Comparison of ENCODE assay signal across 8 cellular contexts in genomic region chr5:67206381-67207328, GRCh38. TPM values are rescaled to one million over a fixed set of nuclear protein-coding genes. Genes with fewer than 3 reads are reported as not detected.
DNase-seq lines count a peak whose midpoint lies in the region; ATAC-seq and TF ChIP-seq lines count a peak whose summit lies in the region.

No MANE protein-coding gene starts in this region.

- H3K36me3 Mint-ChIP-seq in T-cell = no peaks in the 10 kb centered on the region
- H3K36me3 Mint-ChIP-seq in osteocyte (ENCODE audit: unreplicated experiment) = no peaks in the 10 kb centered on the region
- H3K36me3 Mint-ChIP-seq in nephron progenitor cell (ENCODE audit: low read depth) = no peaks in the 10 kb centered on the region

- DNase-seq in T-cell (peak; percentile 42 to 92 (median 81)), osteocyte (ENCODE audit: extremely low spot score, unreplicated experiment) (peak; percentile 38), amygdala (lab: John Stamatoyannopoulos, UW) (no peak), nephron progenitor cell (no peak), NCI-H1105 (lab: John Stamatoyannopoulos, UW) (no peak)
- DNase-seq in activated naive CD8-positive, alpha-beta T cell treated with anti-CD3 and anti-CD28 coated beads, Interleukin-2, amount 50 U/mL, for 16 hours (ENCODE audit: low read depth, low spot score) = peak; percentile 66

- H3K4me3 Mint-ChIP-seq in T-cell (peak overlapping the region; percentile 9 to 55 (median 28)), osteocyte (ENCODE audit: unreplicated experiment) (no peak overlapping the region), nephron progenitor cell (no peak overlapping the region)

- CTCF ChIA-PET in T-cell (lab: Charles Lee) = interaction anchor here (0.5 to 7.5 kb wide), 28 partner anchors 8 to 1804 kb away, joined by 3 to 119 read pairs (median 4); no protein-coding TSS in a partner anchor

- POLR2A ChIA-PET in T-cell (lab: Charles Lee) = interaction anchor here (0.5 to 1.5 kb wide), 7 partner anchors 36 to 899 kb away, joined by 3 to 7 read pairs (median 5); no protein-coding TSS in a partner anchor

- peak overlapping the region; percentile 93 to 96 for H3K27ac Mint-ChIP-seq in T-cell
- H3K27ac Mint-ChIP-seq in osteocyte (ENCODE audit: unreplicated experiment) = no peak overlapping the region
- no peak overlapping the region for H3K27ac Mint-ChIP-seq in nephron progenitor cell

- H3K27me3 Mint-ChIP-seq in T-cell (no peaks in the 10 kb centered on the region), osteocyte (ENCODE audit: unreplicated experiment) (peaks cover 18% of the 10 kb centered on the region), nephron progenitor cell (ENCODE audit: low read depth, poor library complexity) (peaks cover 5% of the 10 kb centered on the region)

- peaks cover 74 to 82% (median 81%) of the 10 kb centered on the region in 3 donors for H3K4me1 Mint-ChIP-seq in T-cell
- peaks cover 2% of the 10 kb centered on the region for H3K4me1 Mint-ChIP-seq in osteocyte (ENCODE audit: unreplicated experiment)
- H3K4me1 Mint-ChIP-seq in nephron progenitor cell = peaks cover 67% of the 10 kb centered on the region

- H3K9me3 Mint-ChIP-seq in T-cell (no peaks in the 10 kb centered on the region), osteocyte (ENCODE audit: unreplicated experiment) (no peaks in the 10 kb centered on the region), nephron progenitor cell (peaks cover 4% of the 10 kb centered on the region)

- TF ChIP-seq CTCF in osteocyte (IDR thresholded peaks at IDR 0.05) = no peak
- no peak for TF ChIP-seq CTCF in nephron progenitor cell (IDR thresholded peaks at IDR 0.05)

- ATAC-seq in GM19372 (IDR thresholded peaks at IDR 0.05; ENCODE audit: low read depth, unreplicated experiment) = peak; percentile 81
- peak; percentile 84 for ATAC-seq in HG03354 (IDR thresholded peaks at IDR 0.05; ENCODE audit: poor library complexity, severe bottlenecking, unreplicated experiment)
- ATAC-seq in T-cell (replicated peaks in 1 of 4) = peak; percentile 87 to 93 (median 90)

RNA-seq across cellular contexts. Expression of gene CD180, which starts 10.1 kb away (rescaled TPM):
- total RNA-seq in T-cell (1 to 10 TPM in 2 of 5 donors, under 1 TPM in 3; 0.16 to 1.3 (median 0.73) TPM), osteocyte (not detected in 2 replicates)

Comparison
In these comparisons a context has a peak if more than half of its experiments do, and no peak if none do; other contexts are left out.
1. DNase-seq: peak in T-cell (34 of 34), activated naive CD8-positive, alpha-beta T cell treated with anti-CD3 and anti-CD28 coated beads, Interleukin-2, amount 50 U/mL, for 16 hours (single experiment) and osteocyte (single experiment); none in amygdala (0 of 56), nephron progenitor cell (single experiment) and NCI-H1105 (single experiment).
2. H3K27ac Mint-ChIP-seq: peak in T-cell (2 of 2); none in osteocyte (single experiment) and nephron progenitor cell (single experiment).
3. H3K4me3 Mint-ChIP-seq: peak in T-cell (3 of 3); none in osteocyte (single experiment) and nephron progenitor cell (single experiment).
4. Peak in every context shown above with its lines, with median percentiles within 50 percentile points of each other: ATAC-seq.